1 cellular context compared by ENCODE assay signal in the genomic region with DNA sequence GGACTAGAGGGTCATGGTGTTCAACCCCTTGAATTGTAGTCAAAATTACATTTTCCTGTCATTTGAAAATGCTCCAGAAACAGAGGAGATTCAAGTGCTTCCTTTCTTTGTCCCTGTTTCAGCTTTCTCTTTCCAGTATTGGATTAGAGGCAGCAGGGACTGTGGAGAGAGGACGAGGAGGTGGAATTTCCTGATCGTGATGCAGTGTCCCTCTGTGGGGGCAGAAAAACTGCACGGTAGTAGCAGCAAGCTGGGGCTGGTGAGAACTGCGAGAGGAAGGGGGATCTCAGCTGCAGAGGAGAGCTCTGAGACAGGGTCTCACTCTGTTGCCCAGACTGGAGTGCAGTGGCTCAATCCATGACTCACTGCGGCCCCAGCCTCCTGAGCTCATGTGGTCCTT.
TF ChIP-seq lines count a peak whose summit lies in the region.

No MANE protein-coding gene starts in this region.

TF ChIP-seq in endothelial cell of umbilical vein, 7 proteins besides CTCF, POLR2A, EP300 and RAD21 (continued from another document):
- TF ChIP-seq, protein P1, sequence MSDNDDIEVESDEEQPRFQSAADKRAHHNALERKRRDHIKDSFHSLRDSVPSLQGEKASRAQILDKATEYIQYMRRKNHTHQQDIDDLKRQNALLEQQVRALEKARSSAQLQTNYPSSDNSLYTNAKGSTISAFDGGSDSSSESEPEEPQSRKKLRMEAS (IDR thresholded peaks at IDR 0.05; ENCODE audit: insufficient read depth, insufficient read length): no peak
- TF ChIP-seq JUN (IDR thresholded peaks at IDR 0.05; ENCODE audit: borderline replicate concordance, insufficient read depth, insufficient read length, low read depth) (no peak), MYC (IDR thresholded peaks at IDR 0.05; ENCODE audit: low read depth, low read length) (no peak), POLR2AphosphoS5 (IDR thresholded peaks at IDR 0.05; ENCODE audit: insufficient read depth, low read depth, low read length) (no peak)
